Comparison of ENCODE assay signal across 1 cellular context in the genomic region with DNA sequence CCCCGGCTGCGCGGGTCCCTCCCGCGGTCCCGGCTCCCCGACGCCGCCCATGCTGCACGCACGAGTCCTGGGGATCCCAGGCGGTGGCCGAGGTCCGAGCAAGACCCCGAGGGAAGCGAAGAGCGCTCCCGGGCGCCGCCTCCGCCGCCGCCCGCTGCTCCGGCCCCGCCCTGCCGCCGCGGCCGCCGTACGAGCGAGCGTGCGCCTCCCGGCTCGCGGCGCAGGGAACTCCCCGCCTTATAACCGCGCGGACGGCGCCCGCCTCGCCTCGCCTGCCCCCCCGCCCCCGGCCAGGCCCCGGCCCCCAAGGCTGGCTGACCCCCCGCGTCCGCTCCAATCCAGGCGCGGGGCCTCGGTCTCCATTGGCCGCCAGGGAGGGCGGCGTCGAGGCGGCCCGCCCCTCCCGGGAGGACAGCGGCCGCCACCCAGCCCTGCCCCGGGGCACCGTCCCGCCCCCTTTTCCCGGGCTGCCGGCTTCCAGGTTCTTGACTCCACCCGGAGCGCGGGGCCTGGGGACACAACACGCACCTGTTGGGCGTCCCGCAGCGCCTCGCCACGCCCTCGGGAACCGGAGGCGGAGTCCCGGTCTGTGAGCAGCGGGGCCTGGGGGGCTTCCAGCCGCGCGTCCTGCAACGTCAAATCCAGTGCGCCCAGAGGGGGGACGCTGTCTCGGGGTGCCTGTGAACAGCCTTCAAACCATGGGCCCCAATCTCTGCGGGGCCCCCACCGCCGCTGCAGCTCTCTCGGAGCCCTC.
TF ChIP-seq lines count a peak whose summit lies in the region.

Gene FADS3, minus strand, starts transcription at position 215 of the 754 bp plus-strand sequence. Its CDS starts 164 bp downstream, at position 51.

TF ChIP-seq in K562, 482 proteins besides CTCF, POLR2A, EP300 and RAD21 (continued from another document and continues in another):
- no peak for TF ChIP-seq ZNF24 (IDR thresholded peaks at IDR 0.05)
- peak; percentile 62; the same call in 1 of the 2 replicates for TF ChIP-seq ZNF395 (CRISPR knock-in tag; IDR thresholded peaks at IDR 0.05)
- no peak for TF ChIP-seq HCFC1 (IDR thresholded peaks at IDR 0.05; ENCODE audit: low read depth, low read length)
- no peak for TF ChIP-seq SNRNP70 (optimal IDR thresholded peaks at IDR 0.05; ENCODE audit: low read depth, low read length)
- peak; percentile 33 to 45; a peak in 2 of 4 replicates for TF ChIP-seq NRF1 (conservative IDR thresholded peaks at IDR 0.05 in 1 of 2, IDR thresholded peaks at IDR 0.05 in 1 of 2)
- TF ChIP-seq, protein P1, sequence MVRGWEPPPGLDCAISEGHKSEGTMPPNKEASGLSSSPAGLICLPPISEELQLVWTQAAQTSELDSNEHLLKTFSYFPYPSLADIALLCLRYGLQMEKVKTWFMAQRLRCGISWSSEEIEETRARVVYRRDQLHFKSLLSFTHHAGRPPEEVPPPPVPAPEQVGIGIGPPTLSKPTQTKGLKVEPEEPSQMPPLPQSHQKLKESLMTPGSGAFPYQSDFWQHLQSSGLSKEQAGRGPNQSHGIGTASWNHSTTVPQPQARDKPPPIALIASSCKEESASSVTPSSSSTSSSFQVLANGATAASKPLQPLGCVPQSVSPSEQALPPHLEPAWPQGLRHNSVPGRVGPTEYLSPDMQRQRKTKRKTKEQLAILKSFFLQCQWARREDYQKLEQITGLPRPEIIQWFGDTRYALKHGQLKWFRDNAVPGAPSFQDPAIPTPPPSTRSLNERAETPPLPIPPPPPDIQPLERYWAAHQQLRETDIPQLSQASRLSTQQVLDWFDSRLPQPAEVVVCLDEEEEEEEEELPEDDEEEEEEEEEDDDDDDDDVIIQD (CRISPR knock-in tag; IDR thresholded peaks at IDR 0.05): no peak
- TF ChIP-seq RBBP5 (IDR thresholded peaks at IDR 0.05; ENCODE audit: borderline replicate concordance, insufficient read depth, low read length, poor library complexity, severe bottlenecking): peak; percentile 61
- TF ChIP-seq, protein P2, sequence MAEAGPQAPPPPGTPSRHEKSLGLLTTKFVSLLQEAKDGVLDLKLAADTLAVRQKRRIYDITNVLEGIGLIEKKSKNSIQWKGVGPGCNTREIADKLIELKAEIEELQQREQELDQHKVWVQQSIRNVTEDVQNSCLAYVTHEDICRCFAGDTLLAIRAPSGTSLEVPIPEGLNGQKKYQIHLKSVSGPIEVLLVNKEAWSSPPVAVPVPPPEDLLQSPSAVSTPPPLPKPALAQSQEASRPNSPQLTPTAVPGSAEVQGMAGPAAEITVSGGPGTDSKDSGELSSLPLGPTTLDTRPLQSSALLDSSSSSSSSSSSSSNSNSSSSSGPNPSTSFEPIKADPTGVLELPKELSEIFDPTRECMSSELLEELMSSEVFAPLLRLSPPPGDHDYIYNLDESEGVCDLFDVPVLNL (CRISPR knock-in tag; IDR thresholded peaks at IDR 0.05; ENCODE audit: low read depth): no peak
- TF ChIP-seq, protein P3, sequence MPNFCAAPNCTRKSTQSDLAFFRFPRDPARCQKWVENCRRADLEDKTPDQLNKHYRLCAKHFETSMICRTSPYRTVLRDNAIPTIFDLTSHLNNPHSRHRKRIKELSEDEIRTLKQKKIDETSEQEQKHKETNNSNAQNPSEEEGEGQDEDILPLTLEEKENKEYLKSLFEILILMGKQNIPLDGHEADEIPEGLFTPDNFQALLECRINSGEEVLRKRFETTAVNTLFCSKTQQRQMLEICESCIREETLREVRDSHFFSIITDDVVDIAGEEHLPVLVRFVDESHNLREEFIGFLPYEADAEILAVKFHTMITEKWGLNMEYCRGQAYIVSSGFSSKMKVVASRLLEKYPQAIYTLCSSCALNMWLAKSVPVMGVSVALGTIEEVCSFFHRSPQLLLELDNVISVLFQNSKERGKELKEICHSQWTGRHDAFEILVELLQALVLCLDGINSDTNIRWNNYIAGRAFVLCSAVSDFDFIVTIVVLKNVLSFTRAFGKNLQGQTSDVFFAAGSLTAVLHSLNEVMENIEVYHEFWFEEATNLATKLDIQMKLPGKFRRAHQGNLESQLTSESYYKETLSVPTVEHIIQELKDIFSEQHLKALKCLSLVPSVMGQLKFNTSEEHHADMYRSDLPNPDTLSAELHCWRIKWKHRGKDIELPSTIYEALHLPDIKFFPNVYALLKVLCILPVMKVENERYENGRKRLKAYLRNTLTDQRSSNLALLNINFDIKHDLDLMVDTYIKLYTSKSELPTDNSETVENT (CRISPR knock-in tag; IDR thresholded peaks at IDR 0.05): no peak
- TF ChIP-seq GATA2 (CRISPR knock-in tag; IDR thresholded peaks at IDR 0.05): no peak
- TF ChIP-seq E2F3 (CRISPR knock-in tag; IDR thresholded peaks at IDR 0.05): no peak
- TF ChIP-seq KDM5B (IDR thresholded peaks at IDR 0.05; ENCODE audit: insufficient replicate concordance, low read depth, low read length): no peak
- TF ChIP-seq GTF3C2 (IDR thresholded peaks at IDR 0.05; ENCODE audit: borderline replicate concordance, extremely low read depth, insufficient read length): no peak
- TF ChIP-seq CEBPG (CRISPR knock-in tag; IDR thresholded peaks at IDR 0.05): no peak
- no peak for TF ChIP-seq CEBPG (tag; conservative IDR thresholded peaks at IDR 0.05 in 1 of 2, IDR thresholded peaks at IDR 0.05 in 1 of 2)
- TF ChIP-seq, protein P4, sequence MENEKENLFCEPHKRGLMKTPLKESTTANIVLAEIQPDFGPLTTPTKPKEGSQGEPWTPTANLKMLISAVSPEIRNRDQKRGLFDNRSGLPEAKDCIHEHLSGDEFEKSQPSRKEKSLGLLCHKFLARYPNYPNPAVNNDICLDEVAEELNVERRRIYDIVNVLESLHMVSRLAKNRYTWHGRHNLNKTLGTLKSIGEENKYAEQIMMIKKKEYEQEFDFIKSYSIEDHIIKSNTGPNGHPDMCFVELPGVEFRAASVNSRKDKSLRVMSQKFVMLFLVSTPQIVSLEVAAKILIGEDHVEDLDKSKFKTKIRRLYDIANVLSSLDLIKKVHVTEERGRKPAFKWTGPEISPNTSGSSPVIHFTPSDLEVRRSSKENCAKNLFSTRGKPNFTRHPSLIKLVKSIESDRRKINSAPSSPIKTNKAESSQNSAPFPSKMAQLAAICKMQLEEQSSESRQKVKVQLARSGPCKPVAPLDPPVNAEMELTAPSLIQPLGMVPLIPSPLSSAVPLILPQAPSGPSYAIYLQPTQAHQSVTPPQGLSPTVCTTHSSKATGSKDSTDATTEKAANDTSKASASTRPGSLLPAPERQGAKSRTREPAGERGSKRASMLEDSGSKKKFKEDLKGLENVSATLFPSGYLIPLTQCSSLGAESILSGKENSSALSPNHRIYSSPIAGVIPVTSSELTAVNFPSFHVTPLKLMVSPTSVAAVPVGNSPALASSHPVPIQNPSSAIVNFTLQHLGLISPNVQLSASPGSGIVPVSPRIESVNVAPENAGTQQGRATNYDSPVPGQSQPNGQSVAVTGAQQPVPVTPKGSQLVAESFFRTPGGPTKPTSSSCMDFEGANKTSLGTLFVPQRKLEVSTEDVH (IDR thresholded peaks at IDR 0.05; ENCODE audit: low read depth, partially characterized antibody): no peak
- no peak for TF ChIP-seq ZNF644 (tag; IDR thresholded peaks at IDR 0.05; ENCODE audit: low read depth)
- TF ChIP-seq TSC22D4 (tag; IDR thresholded peaks at IDR 0.05): no peak
- no peak for TF ChIP-seq SIRT6 (IDR thresholded peaks at IDR 0.05; ENCODE audit: low read depth, low read length)
- TF ChIP-seq TBP (optimal IDR thresholded peaks at IDR 0.05; ENCODE audit: low read depth, low read length): no peak
- TF ChIP-seq GATAD2B (IDR thresholded peaks at IDR 0.05; ENCODE audit: borderline replicate concordance): peak; percentile 36; the same call in 1 of the 2 replicates
- TF ChIP-seq CREB5 (CRISPR knock-in tag; IDR thresholded peaks at IDR 0.05): no peak
- TF ChIP-seq MTF1 (CRISPR knock-in tag; IDR thresholded peaks at IDR 0.05; ENCODE audit: borderline replicate concordance): no peak
- no peak for TF ChIP-seq BHLHE40 (IDR thresholded peaks at IDR 0.05; ENCODE audit: low read length)
- no peak for TF ChIP-seq KLF10 (CRISPR knock-in tag; IDR thresholded peaks at IDR 0.05)
- TF ChIP-seq CHD4 (IDR thresholded peaks at IDR 0.05; ENCODE audit: insufficient read depth, insufficient replicate concordance, low read depth, low read length, poor library complexity, severe bottlenecking): no peak
- 0 out of 4 replicates have a peak, but pooled peaks of 1 of the 2 experiments have one; percentile 17 for TF ChIP-seq FOXK2 (conservative IDR thresholded peaks at IDR 0.05 in 1 of 2, IDR thresholded peaks at IDR 0.05 in 1 of 2; ENCODE audit: low read depth in 2 of 2)
- no peak for TF ChIP-seq NR2C2 (CRISPR knock-in tag; IDR thresholded peaks at IDR 0.05)
- 0 out of 2 replicates have a peak, but pooled peaks have one; percentile 6 for TF ChIP-seq NR2C2 (tag; IDR thresholded peaks at IDR 0.05)
- no peak for TF ChIP-seq GABPA (tag; conservative IDR thresholded peaks at IDR 0.05; ENCODE audit: low read depth)
- no peak for TF ChIP-seq POLR3A (IDR thresholded peaks at IDR 0.05; ENCODE audit: borderline replicate concordance, extremely low read depth, insufficient read depth, insufficient read length)
- TF ChIP-seq ZNF609 (CRISPR knock-in tag; IDR thresholded peaks at IDR 0.05; ENCODE audit: borderline replicate concordance): no peak
- TF ChIP-seq SRSF1 (IDR thresholded peaks at IDR 0.05; ENCODE audit: low read depth, low read length): no peak
- TF ChIP-seq NR2C1 (IDR thresholded peaks at IDR 0.05): no peak
- no peak for TF ChIP-seq NR2C1 (tag; IDR thresholded peaks at IDR 0.05)
- no peak for TF ChIP-seq CGGBP1 (CRISPR knock-in tag; IDR thresholded peaks at IDR 0.05)
- no peak for TF ChIP-seq FOXK1 (CRISPR knock-in tag; IDR thresholded peaks at IDR 0.05; ENCODE audit: borderline replicate concordance)
- peak; percentile 37; the same call in 1 of the 2 replicates for TF ChIP-seq ZFX (CRISPR knock-in tag; IDR thresholded peaks at IDR 0.05)
